In the genomic region with DNA sequence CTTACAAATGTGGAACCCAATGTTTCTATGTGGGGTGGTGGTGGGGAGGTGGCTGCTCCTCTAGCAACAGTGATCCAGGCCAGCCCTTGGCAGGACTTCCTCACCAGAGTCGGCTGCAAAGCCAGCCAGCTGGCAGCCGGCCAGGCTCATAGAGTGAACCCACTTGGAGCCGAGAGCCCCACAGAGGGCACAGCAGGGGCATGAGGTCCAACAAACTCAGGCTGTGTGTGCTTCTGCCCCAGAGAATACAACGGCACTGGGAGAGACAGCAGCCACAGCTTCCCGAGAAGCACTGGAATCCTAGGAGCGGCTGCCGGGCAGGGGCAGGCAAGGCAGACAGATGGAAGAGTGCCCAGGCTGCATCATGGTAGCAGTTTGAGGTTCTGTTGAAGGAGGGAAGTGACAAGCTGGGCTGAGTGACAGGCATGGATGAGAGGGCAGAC, we compare ENCODE assay signal across 11 cellular contexts. TPM values are rescaled to one million over a fixed set of nuclear protein-coding genes. Genes with fewer than 3 reads are reported as not detected.
A peak's percentile ranks its signal among the peaks of the same experiment; 100 is the strongest.
DNase-seq lines count a peak whose midpoint lies in the region; ATAC-seq and TF ChIP-seq lines count a peak whose summit lies in the region.
"Had no signal": no experiment of that assay in that cellular context is flagged by ENCODE, and none has a peak within 500 bp of the region (broad histone marks: within the 10 kb centered on the region; RNA-seq: fewer than 3 reads in every experiment).

No MANE protein-coding gene starts in this region.

- H3K4me3 ChIP-seq in right atrium auricular region (no peak overlapping the region), transverse colon (no peak overlapping the region)
- H3K4me3 ChIP-seq: skin epidermis had no signal

- intact Hi-C loops in transverse colon (cut with DNase I; ENCODE audit: low total_unique reads) = no loop called here

- TF ChIP-seq POLR2A in transverse colon (IDR thresholded peaks at IDR 0.05) = no peak

- no peak for ATAC-seq in GM21619 (IDR thresholded peaks at IDR 0.05; ENCODE audit: unreplicated experiment)

- in situ Hi-C loops in transverse colon (cut with MboI; ENCODE audit: low pct_ligation_motif_present in 1 of 4, low pct_unique_long_range_greater_than_20kb in 1 of 4, low sequenced_read_pairs in 3 of 4) = loop anchor here in 2 of 4 donors (10.0 to 25.0 kb wide), 2 partner anchors 220 to 223 kb away; no protein-coding TSS in a partner anchor

- H3K27me3 ChIP-seq in right atrium auricular region (no peaks in the 10 kb centered on the region), transverse colon (no peaks in the 10 kb centered on the region)

- TF ChIP-seq CTCF in right atrium auricular region (IDR thresholded peaks at IDR 0.05) (no peak), transverse colon (IDR thresholded peaks at IDR 0.05) (no peak)

- H3K4me1 ChIP-seq in right atrium auricular region (no peaks in the 10 kb centered on the region), transverse colon (no peaks in the 10 kb centered on the region)

- no peak for TF ChIP-seq EP300 in transverse colon (IDR thresholded peaks at IDR 0.05; ENCODE audit: low read depth)

- H3K27ac ChIP-seq in right atrium auricular region = peak overlapping the region in 1 of 2 donors; percentile 16
- no peak overlapping the region for H3K27ac ChIP-seq in transverse colon
- H3K27ac ChIP-seq: skin epidermis had no signal

- DNase-seq in NCI-H1436 (lab: John Stamatoyannopoulos, UW) (peak; percentile 6), NCI-H1436 treated with DMSO at 0.1 percent for 48 hours (lab: John Stamatoyannopoulos, UW) (no peak), NCI-H748 treated with DMSO at 0.1 percent for 48 hours (lab: John Stamatoyannopoulos, UW) (peak; percentile 22), right atrium auricular region (ENCODE audit: low spot score) (peak; percentile 61), transverse colon (peak; percentile 19), A172 (ENCODE audit: low spot score) (no peak), OCI-M1 (lab: John Stamatoyannopoulos, UW) (no peak)
- DNase-seq: activated CD8-positive, alpha-beta memory T cell treated with anti-CD3 and anti-CD28 coated beads, Interleukin-2, amount 50 U/mL, for 48 hours had no signal

- H3K9me3 ChIP-seq in right atrium auricular region (no peaks in the 10 kb centered on the region), transverse colon (no peaks in the 10 kb centered on the region)

- no peaks in the 10 kb centered on the region for H3K36me3 ChIP-seq in right atrium auricular region
- no peaks in the 10 kb centered on the region for H3K36me3 ChIP-seq in transverse colon

- WGBS in transverse colon (ENCODE audit: low coverage in 1 of 2), 2 donors = 53% methylated on average over 7 of the region's 7 CpGs; no CpG with 5 or more reads in 1 of the 2 donors

RNA-seq across cellular contexts. Expression of a gene that starts 23.5 kb away (rescaled TPM):
- total RNA-seq in right atrium auricular region (not detected), transverse colon (1 to 10 TPM in 1 of 4 donors, under 1 TPM in 1, not detected in 2; 0.64 to 1.5 TPM)
- total RNA-seq in A172 (2014; rRNA removed; shearing (Covaris generic)) = 0.72 TPM in 1 of 2 replicates, not detected in the other
- total RNA-seq: dermis microvascular lymphatic vessel endothelial cell had no signal

RNA-seq across cellular contexts. Expression of a gene that starts 42.0 kb away (rescaled TPM):
- total RNA-seq in right atrium auricular region = 10 to 100 TPM; 14.1 to 16.4 TPM
- total RNA-seq in transverse colon = 10 to 100 TPM in 3 of 4 donors, 1 to 10 TPM in 1; 9.4 to 88.2 (median 21.8) TPM
- total RNA-seq in A172 (2014; rRNA removed; shearing (Covaris generic)) = 13.9 and 15.3 TPM in 2 replicates

RNA-seq across cellular contexts. Expression of a gene that starts 56.5 kb away (rescaled TPM):
- total RNA-seq in right atrium auricular region (1,000 to 10,000 TPM; 1,432 to 3,550 TPM), transverse colon (1,000 to 10,000 TPM in 2 of 4 donors, 100 to 1,000 TPM in 2; 246 to 2,878 (median 1,753) TPM)
- 1,038 and 3,069 TPM in 2 replicates for total RNA-seq in A172 (2014; rRNA removed; shearing (Covaris generic))

Comparison
In these comparisons a context has a peak if more than half of its experiments do, and no peak if none do; other contexts are left out.
1. DNase-seq: peak in NCI-H1436 (single experiment), NCI-H748 treated with DMSO at 0.1 percent for 48 hours (single experiment), right atrium auricular region (single experiment) and transverse colon (single experiment); none in NCI-H1436 treated with DMSO at 0.1 percent for 48 hours (single experiment), A172 (single experiment) and OCI-M1 (single experiment).